Comparison of ENCODE assay signal across 33 cellular contexts in genomic region chr4:12507868-12508481, GRCh38.
"Had no signal": no experiment of that assay in that cellular context is flagged by ENCODE, and none has a peak within 500 bp of the region (broad histone marks: within the 10 kb centered on the region; RNA-seq: fewer than 3 reads in every experiment).

No MANE protein-coding gene starts in this region.

- DNase-seq: activated CD4-positive, alpha-beta T cell treated with anti-CD3 and anti-CD28 coated beads for 36 hours; activated CD4-positive, alpha-beta T cell treated with anti-CD3 and anti-CD28 coated beads, Interleukin-2, amount 10 ng/mL, durations not matched to agents 7 days and 5 days; activated CD4-positive, alpha-beta T cell treated with anti-CD3 and anti-CD28 coated beads, Interleukin-2, amount 50 U/mL, for 48 hours; activated CD8-positive, alpha-beta memory T cell treated with anti-CD3 and anti-CD28 coated beads, Interleukin-2, amount 50 U/mL, for 4 hours; activated CD8-positive, alpha-beta T cell treated with anti-CD3 and anti-CD28 coated beads, Interleukin-2, amount 10 ng/mL, durations not matched to agents 7 days and 5 days; activated effector memory CD4-positive, alpha-beta T cell treated with anti-CD3 and anti-CD28 coated beads, Interleukin-2, amount 50 U/mL, for 16 hours; activated naive CD4-positive, alpha-beta T cell; activated naive CD4-positive, alpha-beta T cell treated with anti-CD3 and anti-CD28 coated beads, Interleukin-2, amount 50 U/mL, for 16 hours; activated naive CD8-positive, alpha-beta T cell treated with anti-CD3 and anti-CD28 coated beads for 36 hours; activated T-cell treated with anti-CD3 and anti-CD28 coated beads for 4 hours; activated T-cell treated with anti-CD3 and anti-CD28 coated beads, Interleukin-2, amount 50 U/mL, for 48 hours; amniotic stem cell; aorta; brain microvascular endothelial cell; central memory CD4-positive, alpha-beta T cell; Kasumi-1; KG1; MG63; NCI-H1048; NCI-H1105 treated with DMSO at 0.1 percent for 48 hours; NCI-H1436; NCI-H1694; NCI-H2029; NCI-H2171 treated with DMSO at 0.1 percent for 48 hours; NCI-H2227 treated with DMSO at 0.1 percent for 48 hours; NCI-H524 treated with DMSO at 0.1 percent for 48 hours; NCI-H774; SHP77; SJCRH30; T1000 had no signal

- H3K27ac ChIP-seq: brain microvascular endothelial cell, SJCRH30, SK-N-MC had no signal

- H3K9me3 ChIP-seq: MG63, SJCRH30 had no signal

- H3K4me3 Mint-ChIP-seq: activated CD4-positive, alpha-beta T cell treated with anti-CD3 and anti-CD28 coated beads for 36 hours; activated CD4-positive, alpha-beta T cell treated with anti-CD3 and anti-CD28 coated beads, Interleukin-2, amount 10 ng/mL, durations not matched to agents 7 days and 5 days; activated CD8-positive, alpha-beta T cell treated with anti-CD3 and anti-CD28 coated beads, Interleukin-2, amount 10 ng/mL, durations not matched to agents 7 days and 5 days; activated naive CD8-positive, alpha-beta T cell treated with anti-CD3 and anti-CD28 coated beads for 36 hours had no signal

- H3K4me3 ChIP-seq: MG63, SJCRH30, SK-N-MC had no signal

- H3K4me1 Mint-ChIP-seq: activated CD4-positive, alpha-beta T cell treated with anti-CD3 and anti-CD28 coated beads for 36 hours; activated CD4-positive, alpha-beta T cell treated with anti-CD3 and anti-CD28 coated beads, Interleukin-2, amount 10 ng/mL, durations not matched to agents 7 days and 5 days; activated naive CD8-positive, alpha-beta T cell treated with anti-CD3 and anti-CD28 coated beads for 36 hours had no signal

- H3K36me3 ChIP-seq: brain microvascular endothelial cell, MG63, SJCRH30 had no signal

- H3K27me3 Mint-ChIP-seq: activated CD4-positive, alpha-beta T cell treated with anti-CD3 and anti-CD28 coated beads for 36 hours; activated CD4-positive, alpha-beta T cell treated with anti-CD3 and anti-CD28 coated beads, Interleukin-2, amount 10 ng/mL, durations not matched to agents 7 days and 5 days; activated naive CD8-positive, alpha-beta T cell treated with anti-CD3 and anti-CD28 coated beads for 36 hours had no signal

- H3K27ac Mint-ChIP-seq: activated CD4-positive, alpha-beta T cell treated with anti-CD3 and anti-CD28 coated beads for 36 hours; activated CD4-positive, alpha-beta T cell treated with anti-CD3 and anti-CD28 coated beads, Interleukin-2, amount 10 ng/mL, durations not matched to agents 7 days and 5 days; activated CD8-positive, alpha-beta T cell treated with anti-CD3 and anti-CD28 coated beads, Interleukin-2, amount 10 ng/mL, durations not matched to agents 7 days and 5 days; activated naive CD8-positive, alpha-beta T cell treated with anti-CD3 and anti-CD28 coated beads for 36 hours had no signal

- ATAC-seq: activated CD4-positive, alpha-beta T cell treated with anti-CD3 and anti-CD28 coated beads for 36 hours; activated CD4-positive, CD25-positive, alpha-beta regulatory T cell treated with anti-CD3 and anti-CD28 coated beads, Interleukin-2, amount 50 U/mL, for 24 hours; activated CD8-positive, alpha-beta T cell treated with anti-CD3 and anti-CD28 coated beads, Interleukin-2, amount 10 ng/mL, durations not matched to agents 7 days and 5 days; Panc1 had no signal

- H3K36me3 Mint-ChIP-seq: activated naive CD8-positive, alpha-beta T cell treated with anti-CD3 and anti-CD28 coated beads for 36 hours had no signal

- H3K27me3 ChIP-seq: brain microvascular endothelial cell, MG63, SJCRH30 had no signal
